In the genomic region with DNA sequence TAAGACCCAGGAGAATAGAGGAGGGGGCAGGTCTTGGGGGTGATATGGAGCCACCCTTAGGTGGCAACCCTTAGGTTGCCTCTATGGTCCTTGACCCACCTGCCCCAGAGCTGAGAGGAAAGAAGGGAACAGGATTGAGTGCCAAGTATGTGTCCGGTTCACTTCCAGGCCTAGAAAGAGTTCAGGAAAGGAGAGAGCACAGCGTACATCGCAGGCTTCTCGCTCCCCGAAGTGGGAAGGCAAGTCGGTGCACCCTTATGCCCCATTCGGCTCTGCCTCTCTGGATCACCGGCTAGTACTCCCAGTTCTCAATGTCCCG, we compare ENCODE assay signal across 6 cellular contexts.
DNase-seq lines count a peak whose midpoint lies in the region; ATAC-seq and TF ChIP-seq lines count a peak whose summit lies in the region.

No MANE protein-coding gene starts in this region.

- H3K4me3 ChIP-seq in epithelial cell of esophagus (ENCODE audit: low read length): peak overlapping the region; percentile 60
- H3K4me3 ChIP-seq in skeletal muscle cell (ENCODE audit: low read depth, low read length): peak overlapping the region; percentile 38

- no peak for ATAC-seq in HG03095 (IDR thresholded peaks at IDR 0.05; ENCODE audit: unreplicated experiment)

- POLR2A ChIA-PET in GM10248 (lab: Yijun Ruan, JAX): no interaction called here

- DNase-seq in DMS 273 (lab: John Stamatoyannopoulos, UW; ENCODE audit: unreplicated experiment): peak; percentile 58
- no peak for DNase-seq in DMS 273 treated with DMSO at 0.1 percent for 48 hours (lab: John Stamatoyannopoulos, UW)
- no peak for DNase-seq in epithelial cell of esophagus (ENCODE audit: low read depth)
- DNase-seq in skeletal muscle cell (ENCODE audit: low read depth): no peak
- DNase-seq in GM10248 (ENCODE audit: extremely low spot score): no peak

- TF ChIP-seq CTCF in epithelial cell of esophagus (IDR thresholded peaks at IDR 0.05; ENCODE audit: insufficient read depth, low read depth, low read length, missing control alignments) (no peak), GM10248 (IDR thresholded peaks at IDR 0.05; ENCODE audit: control extremely low read depth, extremely low read depth, low read depth, missing control alignments) (no peak)

- CTCF ChIA-PET in GM10248 (lab: Yijun Ruan, JAX): interaction anchor here (2.4 to 25.0 kb wide), 3 partner anchors 6 to 37 kb away, joined by 8 to 687 read pairs (median 152); a partner anchor contains a TSS
